Comparison of ENCODE assay signal across 10 cellular contexts in the genomic region with DNA sequence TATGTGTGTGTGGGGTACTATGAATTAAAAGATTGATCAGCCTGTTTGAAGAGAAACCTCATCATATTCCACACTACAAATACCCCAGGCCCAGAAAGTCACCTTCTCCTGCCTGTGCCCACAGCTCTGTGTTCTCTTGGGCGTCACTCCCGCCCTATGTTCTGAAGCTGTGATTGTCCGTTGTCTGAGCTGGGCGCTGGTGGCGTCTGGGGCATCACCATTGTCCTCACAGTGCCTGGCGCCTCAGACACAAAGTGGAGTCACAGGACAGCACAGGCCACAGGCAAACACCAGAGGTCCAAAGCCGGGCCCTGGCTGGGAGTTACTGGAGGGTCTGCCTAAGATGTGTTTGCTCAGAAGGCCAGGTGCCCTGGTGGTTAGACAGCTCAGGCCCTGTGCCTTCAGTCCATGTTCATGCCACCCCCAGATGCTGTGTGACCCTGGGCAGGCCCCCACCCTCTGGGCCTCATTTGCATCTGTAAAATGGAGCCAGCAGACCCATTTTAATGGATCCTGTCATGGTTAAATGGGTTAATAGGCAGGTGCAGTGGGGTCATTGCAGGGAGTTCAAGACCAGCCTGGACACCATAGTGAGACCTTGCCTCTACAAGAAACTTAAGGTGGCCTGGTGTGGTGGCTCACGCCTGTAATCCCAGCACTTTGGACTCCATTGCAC. TPM values are rescaled to one million over a fixed set of nuclear protein-coding genes. Genes with fewer than 3 reads are reported as not detected.
DNase-seq lines count a peak whose midpoint lies in the region; ATAC-seq and TF ChIP-seq lines count a peak whose summit lies in the region.
"Had no signal": no experiment of that assay in that cellular context is flagged by ENCODE, and none has a peak within 500 bp of the region (broad histone marks: within the 10 kb centered on the region; RNA-seq: fewer than 3 reads in every experiment).

No MANE protein-coding gene starts in this region.

- no peak for DNase-seq in activated CD4-positive, alpha-beta T cell treated with anti-CD3 and anti-CD28 coated beads, Interleukin-2, amount 10 ng/mL, durations not matched to agents 7 days and 5 days
- no peak for DNase-seq in activated CD4-positive, alpha-beta T cell treated with anti-CD3 and anti-CD28 coated beads for 1 hour
- DNase-seq in mesothelial cell of epicardium (ENCODE audit: low spot score in 2 of 2, unreplicated experiment in 2 of 2) (no peak), suprapubic skin (ENCODE audit: low spot score in 2 of 2) (no peak), DMS79 (lab: John Stamatoyannopoulos, UW) (no peak), mesenteric fat pad (ENCODE audit: low spot score) (no peak)
- DNase-seq: PC-9; stimulated activated CD4-positive, alpha-beta T cell treated with anti-CD3 and anti-CD28 coated beads, Interleukin-15, amount 100 ng/mL, for 24 hours had no signal

- TF ChIP-seq EP300 in suprapubic skin (IDR thresholded peaks at IDR 0.05), result no peak

- no peak overlapping the region for H3K4me3 ChIP-seq in duodenal mucosa (ENCODE audit: low read depth in 1 of 2, low read length in 2 of 2)
- no peak overlapping the region for H3K4me3 ChIP-seq in suprapubic skin
- H3K4me3 ChIP-seq: PC-9 had no signal

- no peaks in the 10 kb centered on the region for H3K27me3 Mint-ChIP-seq in activated CD4-positive, alpha-beta T cell treated with anti-CD3 and anti-CD28 coated beads, Interleukin-2, amount 10 ng/mL, durations not matched to agents 7 days and 5 days
- no peaks in the 10 kb centered on the region for H3K27me3 Mint-ChIP-seq in mesothelial cell of epicardium (ENCODE audit: low read depth)

- H3K4me1 ChIP-seq in duodenal mucosa (ENCODE audit: control insufficient read depth in 1 of 2, insufficient read depth in 2 of 2, low read length in 2 of 2) (peaks cover 68 to 73% of the 10 kb centered on the region in 2 donors), suprapubic skin (peaks cover 83% of the 10 kb centered on the region)

- H3K36me3 ChIP-seq in duodenal mucosa (ENCODE audit: control insufficient read depth in 1 of 2, insufficient read depth in 2 of 2, low read length in 2 of 2), result no peaks in the 10 kb centered on the region
- no peaks in the 10 kb centered on the region for H3K36me3 ChIP-seq in suprapubic skin

- H3K36me3 Mint-ChIP-seq in activated CD4-positive, alpha-beta T cell treated with anti-CD3 and anti-CD28 coated beads, Interleukin-2, amount 10 ng/mL, durations not matched to agents 7 days and 5 days (ENCODE audit: low read depth), result peaks cover 19% of the 10 kb centered on the region
- H3K36me3 Mint-ChIP-seq in mesothelial cell of epicardium, result no peaks in the 10 kb centered on the region

- peak overlapping the region; percentile 71 for H3K27ac Mint-ChIP-seq in activated CD4-positive, alpha-beta T cell treated with anti-CD3 and anti-CD28 coated beads, Interleukin-2, amount 10 ng/mL, durations not matched to agents 7 days and 5 days
- H3K27ac Mint-ChIP-seq in mesothelial cell of epicardium, result peak overlapping the region; percentile 91

- no peak overlapping the region for H3K4me3 Mint-ChIP-seq in activated CD4-positive, alpha-beta T cell treated with anti-CD3 and anti-CD28 coated beads, Interleukin-2, amount 10 ng/mL, durations not matched to agents 7 days and 5 days
- no peak overlapping the region for H3K4me3 Mint-ChIP-seq in mesothelial cell of epicardium

- TF ChIP-seq POLR2A in suprapubic skin (IDR thresholded peaks at IDR 0.05), result no peak

- POLR2A ChIA-PET in activated CD4-positive, alpha-beta T cell treated with anti-CD3 and anti-CD28 coated beads, Interleukin-2, amount 10 ng/mL, durations not matched to agents 7 days and 5 days (lab: Charles Lee), result no interaction called here

- TF ChIP-seq CTCF in mesothelial cell of epicardium (IDR thresholded peaks at IDR 0.05; ENCODE audit: unreplicated experiment) (no peak), suprapubic skin (IDR thresholded peaks at IDR 0.05) (no peak)

- 84% methylated on average over 7 of the region's 8 CpGs for WGBS in suprapubic skin

- H3K9ac ChIP-seq in duodenal mucosa (ENCODE audit: low read depth in 1 of 2, low read length in 2 of 2), result peak overlapping the region in 1 of 2 donors; percentile 59

- H3K27ac ChIP-seq in duodenal mucosa (ENCODE audit: low read depth, low read length) (peak overlapping the region; percentile 95), suprapubic skin (peak overlapping the region; percentile 72)
- H3K27ac ChIP-seq: PC-9 had no signal

- ATAC-seq in GM21825 (IDR thresholded peaks at IDR 0.05; ENCODE audit: unreplicated experiment), result no peak

- peaks cover 95% of the 10 kb centered on the region for H3K4me1 Mint-ChIP-seq in activated CD4-positive, alpha-beta T cell treated with anti-CD3 and anti-CD28 coated beads, Interleukin-2, amount 10 ng/mL, durations not matched to agents 7 days and 5 days
- no peaks in the 10 kb centered on the region for H3K4me1 Mint-ChIP-seq in mesothelial cell of epicardium

- H3K27me3 ChIP-seq in duodenal mucosa (ENCODE audit: control insufficient read depth in 1 of 2, insufficient read depth in 2 of 2, low read length in 2 of 2) (no peaks in the 10 kb centered on the region), suprapubic skin (no peaks in the 10 kb centered on the region)

- no peaks in the 10 kb centered on the region for H3K9me3 Mint-ChIP-seq in activated CD4-positive, alpha-beta T cell treated with anti-CD3 and anti-CD28 coated beads, Interleukin-2, amount 10 ng/mL, durations not matched to agents 7 days and 5 days
- H3K9me3 Mint-ChIP-seq in mesothelial cell of epicardium, result no peaks in the 10 kb centered on the region

- H3K9me3 ChIP-seq in duodenal mucosa (ENCODE audit: control insufficient read depth in 1 of 2, low read length in 2 of 2) (no peaks in the 10 kb centered on the region), suprapubic skin (no peaks in the 10 kb centered on the region)

- CTCF ChIA-PET in activated CD4-positive, alpha-beta T cell treated with anti-CD3 and anti-CD28 coated beads, Interleukin-2, amount 10 ng/mL, durations not matched to agents 7 days and 5 days (lab: Charles Lee), result interaction anchor here (0.5 to 1.9 kb wide), 4 partner anchors 34 to 232 kb away, joined by 3 to 7 read pairs (median 4); a partner anchor contains a TSS

RNA-seq across cellular contexts. Expression of a gene that starts 34.5 kb away (rescaled TPM):
- 100 to 1,000 TPM; 268 to 270 TPM for total RNA-seq in activated CD4-positive, alpha-beta T cell treated with anti-CD3 and anti-CD28 coated beads, Interleukin-2, amount 10 ng/mL, durations not matched to agents 7 days and 5 days
- total RNA-seq in mesothelial cell of epicardium (126 to 128 TPM (median 128 TPM) in 3 replicates), suprapubic skin (100 to 1,000 TPM; 135 to 322 (median 173) TPM), mesenteric fat pad (134 TPM)

RNA-seq across cellular contexts. Expression of a gene that starts 51.1 kb away (rescaled TPM):
- 10 to 100 TPM; 39.9 to 43.8 TPM for total RNA-seq in activated CD4-positive, alpha-beta T cell treated with anti-CD3 and anti-CD28 coated beads, Interleukin-2, amount 10 ng/mL, durations not matched to agents 7 days and 5 days
- total RNA-seq in mesothelial cell of epicardium (57.9 to 66.6 TPM (median 62.5 TPM) in 3 replicates), suprapubic skin (10 to 100 TPM; 34.4 to 57.2 (median 40.2) TPM), mesenteric fat pad (45.9 TPM)
